8 cellular contexts compared by ENCODE assay signal in genomic region chr18:32091724-32092421, GRCh38. TPM values are rescaled to one million over a fixed set of nuclear protein-coding genes. Genes with fewer than 3 reads are reported as not detected.
DNase-seq lines count a peak whose midpoint lies in the region; ATAC-seq and TF ChIP-seq lines count a peak whose summit lies in the region.

Gene RNF138, plus strand, starts transcription at chr18:32091874. Its CDS starts 903 bp downstream, at chr18:32092777.

- no peaks in the 10 kb centered on the region for H3K9me3 Mint-ChIP-seq in activated B cell treated with CpG ODN at 0.5 μM for 24 hours

- peaks cover 4% of the 10 kb centered on the region; the same call in 1 of the 2 replicates for H3K9me3 ChIP-seq in AG04450 (ENCODE audit: control insufficient read depth, insufficient read depth, low read length)

- no peaks in the 10 kb centered on the region for H3K27me3 ChIP-seq in AG04450 (ENCODE audit: control insufficient read depth, insufficient read depth, low read length)

- H3K27ac Mint-ChIP-seq in activated B cell treated with CpG ODN at 0.5 μM for 24 hours, result peak within 1 kb of the TSS; percentile 96

- in situ Hi-C loops in GM18951 (cut with MboI; ENCODE audit: low sequenced_read_pairs, unreplicated experiment), result no loop called here

- H3K27me3 Mint-ChIP-seq in activated B cell treated with CpG ODN at 0.5 μM for 24 hours, result no peaks in the 10 kb centered on the region

- ATAC-seq in HG03175 (IDR thresholded peaks at IDR 0.05; ENCODE audit: unreplicated experiment) (peak; percentile 64), activated B cell treated with CpG ODN at 0.5 μM for 24 hours (ENCODE audit: low read depth) (peak; percentile 45)

- POLR2A ChIA-PET in AG04450 (lab: Yijun Ruan, JAX) (interaction anchor here (0.5 to 1.3 kb wide), 2 partner anchors 149 to 236 kb away, joined by 3 to 8 read pairs; partner anchors contain the start of gene TRAPPC8), activated B cell treated with CpG ODN at 0.5 μM for 24 hours (lab: Charles Lee) (interaction anchor here (0.7 to 4.3 kb wide), 15 partner anchors 8 to 679 kb away, joined by 3 to 110 read pairs (median 5); partner anchors contain the start of genes RNF125 and TRAPPC8)

- H3K27ac ChIP-seq in AG04450 (ENCODE audit: low read depth, low read length), result peak within 1 kb of the TSS; percentile 98

- TF ChIP-seq POLR2A in GM18951 (IDR thresholded peaks at IDR 0.05; ENCODE audit: extremely low read depth, insufficient read depth, insufficient read length), result peak; percentile 79

- intact Hi-C loops in activated B cell treated with CpG ODN at 0.5 μM for 24 hours (cut with micrococcal nuclease), result loop anchor here (1.0 to 10.0 kb wide), 11 partner anchors 15 to 823 kb away; partner anchors contain the start of genes B4GALT6, GAREM1, KLHL14 and RNF125

- CTCF ChIA-PET in AG04450 (lab: Charles Lee) (interaction anchor here (1.1 kb wide), 1 partner anchor 379 kb away, joined by 3 read pairs; the partner anchor contains the start of gene GAREM1), activated B cell treated with CpG ODN at 0.5 μM for 24 hours (lab: Charles Lee) (interaction anchor here (2.2 kb wide), 1 partner anchor 19 kb away, joined by 7 read pairs; no protein-coding TSS in a partner anchor)

- TF ChIP-seq CTCF in AG04450 (IDR thresholded peaks at IDR 0.05; ENCODE audit: low read depth, low read length), result no peak
- TF ChIP-seq CTCF in activated B cell treated with CpG ODN at 0.5 μM for 24 hours (IDR thresholded peaks at IDR 0.05), result no peak
- no peak for TF ChIP-seq CTCF in cardiac fibroblast (IDR thresholded peaks at IDR 0.05; ENCODE audit: low read depth, low read length)

- H3K4me3 ChIP-seq in AG04450 (ENCODE audit: low read depth, low read length), result peak within 1 kb of the TSS; percentile 94
- H3K4me3 ChIP-seq in cardiac fibroblast (replicated peaks in 1 of 2; ENCODE audit: low read depth in 2 of 2, low read length in 2 of 2), result peak within 1 kb of the TSS; percentile 92 to 95

- DNase-seq in AG04450 (ENCODE audit: low read depth, low spot score) (peak; percentile 30), NCI-H226 (peak; percentile 60), activated B cell treated with CpG ODN at 0.5 μM for 24 hours (peak; percentile 86), cardiac fibroblast (ENCODE audit: low read depth in 2 of 2) (peak; percentile 83 to 86), iris pigment epithelial cell (ENCODE audit: low read depth) (peak; percentile 83)
- peak; percentile 84 for DNase-seq in stimulated activated CD4-positive, alpha-beta T cell treated with anti-CD3 and anti-CD28 coated beads, Interleukin-12 subunit alpha, Interleukin-12 subunit beta, amount 100 ng/mL, for 4 hours

- H3K4me3 Mint-ChIP-seq in activated B cell treated with CpG ODN at 0.5 μM for 24 hours, result peak within 1 kb of the TSS; percentile 96

- peaks cover 41% of the 10 kb centered on the region for H3K4me1 Mint-ChIP-seq in activated B cell treated with CpG ODN at 0.5 μM for 24 hours

- H3K36me3 Mint-ChIP-seq in activated B cell treated with CpG ODN at 0.5 μM for 24 hours (ENCODE audit: low read depth), result peaks cover 41% of the 10 kb centered on the region

RNA-seq across cellular contexts. Expression of gene RNF138, which starts in this region (rescaled TPM):
- polyA plus RNA-seq in AG04450 (2011; rRNA removed), result 10.6 and 12.5 TPM in 2 replicates
- 23.8 and 26.9 TPM in 2 replicates for polyA minus RNA-seq in AG04450 (2011; rRNA and poly(A)+ RNA removed)
- 55.2 and 66.4 TPM in 2 replicates for total RNA-seq in activated B cell treated with CpG ODN at 0.5 μM for 24 hours

Comparison
In these comparisons a context has a peak if more than half of its experiments do, and no peak if none do; other contexts are left out.
1. Peak in every context shown above with its lines: DNase-seq, ATAC-seq, H3K4me3 ChIP-seq and H3K27ac ChIP-seq.
2. DNase-seq: peak in every context shown above with its lines; median percentile 86 in activated B cell treated with CpG ODN at 0.5 μM for 24 hours; 84 in cardiac fibroblast; 84 in stimulated activated CD4-positive, alpha-beta T cell treated with anti-CD3 and anti-CD28 coated beads, Interleukin-12 subunit alpha, Interleukin-12 subunit beta, amount 100 ng/mL, for 4 hours; 83 in iris pigment epithelial cell; 60 in NCI-H226; 30 in AG04450.